In genomic region chr13:22423261-22423660, GRCh38 we compare ENCODE assay signal across 28 cellular contexts.
"Had no signal": no experiment of that assay in that cellular context is flagged by ENCODE, and none has a peak within 500 bp of the region (broad histone marks: within the 10 kb centered on the region; RNA-seq: fewer than 3 reads in every experiment).

No MANE protein-coding gene starts in this region.

- H3K9me3 ChIP-seq: stomach, suprapubic skin, testis, thoracic aorta, thyroid gland, tibial artery, tibial nerve, transverse colon, upper lobe of left lung, upper lobe of right lung, uterus, vagina had no signal

- H3K27ac ChIP-seq: stomach, suprapubic skin, testis, thoracic aorta, thyroid gland, tibial artery, tibial nerve, transverse colon, upper lobe of left lung, upper lobe of right lung, uterus, vagina had no signal

- H3K36me3 Mint-ChIP-seq: stimulated activated effector memory CD8-positive, alpha-beta T cell treated with anti-CD3 and anti-CD28 coated beads, Interleukin-12 subunit alpha, Interleukin-12 subunit beta, amount 100 ng/mL, for 72 hours; stimulated activated memory B cell treated with anti-CD40 and anti-IgM and Interleukin-4, amounts not matched to agents 10 μg/mL and 1 μg/mL and 100 μg/mL, for 72 hours; stimulated activated naive B cell treated with anti-CD40 and anti-IgM and Interleukin-4, amounts not matched to agents 10 μg/mL and 1 μg/mL and 100 μg/mL, for 72 hours; type B pancreatic cell had no signal

- H3K27ac Mint-ChIP-seq: stimulated activated effector memory CD8-positive, alpha-beta T cell treated with anti-CD3 and anti-CD28 coated beads, Interleukin-12 subunit alpha, Interleukin-12 subunit beta, amount 100 ng/mL, for 72 hours; stimulated activated memory B cell treated with anti-CD40 and anti-IgM and Interleukin-4, amounts not matched to agents 10 μg/mL and 1 μg/mL and 100 μg/mL, for 72 hours; stimulated activated naive B cell treated with anti-CD40 and anti-IgM and Interleukin-4, amounts not matched to agents 10 μg/mL and 1 μg/mL and 100 μg/mL, for 72 hours; stimulated activated naive CD8-positive, alpha-beta T cell treated with anti-CD3 and anti-CD28 coated beads, Interleukin-15, amount 100 ng/mL, for 72 hours; stimulated activated naive CD8-positive, alpha-beta T cell treated with anti-CD3 and anti-CD28 coated beads, Interleukin-15, Interleukin-2, amounts not matched to agents 100 ng/mL and 50 ng/mL, for 24 hours; type B pancreatic cell had no signal

- H3K4me1 ChIP-seq: stomach, suprapubic skin, testis, thyroid gland, tibial artery, tibial nerve, transverse colon, upper lobe of right lung, uterus, vagina had no signal

- H3K4me3 ChIP-seq: stomach, suprapubic skin, testis, thoracic aorta, thyroid gland, tibial artery, tibial nerve, transverse colon, upper lobe of left lung, upper lobe of right lung, uterus, vagina had no signal

- ATAC-seq: stimulated activated effector memory CD8-positive, alpha-beta T cell treated with anti-CD3 and anti-CD28 coated beads, Interleukin-12 subunit alpha, Interleukin-12 subunit beta, amount 100 ng/mL, for 72 hours; stimulated activated memory B cell treated with anti-CD40 and anti-IgM and Interleukin-4, amounts not matched to agents 10 μg/mL and 1 μg/mL and 100 μg/mL, for 72 hours; stimulated activated naive B cell treated with anti-CD40 and anti-IgM and Interleukin-4, amounts not matched to agents 10 μg/mL and 1 μg/mL and 100 μg/mL, for 72 hours; stimulated activated naive CD8-positive, alpha-beta T cell treated with anti-CD3 and anti-CD28 coated beads, Interleukin-15, amount 100 ng/mL, for 72 hours; stimulated activated naive CD8-positive, alpha-beta T cell treated with anti-CD3 and anti-CD28 coated beads, Interleukin-15, Interleukin-2, amounts not matched to agents 100 U/mL and 50 U/mL, for 24 hours; upper lobe of right lung had no signal

- DNase-seq: stimulated activated CD4-positive, alpha-beta T cell treated with anti-CD3 and anti-CD28 coated beads, Interleukin-2, amount 100 ng/mL, for 48 hours; stimulated activated CD4-positive, alpha-beta T cell treated with anti-CD3 and anti-CD28 coated beads, Interleukin-4, amount 100 ng/mL, for 1 hour; stimulated activated CD4-positive, alpha-beta T cell treated with anti-CD3 and anti-CD28 coated beads, Interleukin-4, amount 100 ng/mL, for 24 hours; stimulated activated CD4-positive, alpha-beta T cell treated with anti-CD3 and anti-CD28 coated beads, Interleukin-4, amount 100 ng/mL, for 4 hours; stimulated activated CD8-positive, alpha-beta memory T cell treated with anti-CD3 and anti-CD28 coated beads, Interleukin-4, amount 100 ng/mL, for 48 hours; stimulated activated naive B cell treated with anti-CD40 and anti-IgM and Interleukin-4, amounts not matched to agents 10 μg/mL and 1 μg/mL and 100 μg/mL, for 72 hours; stimulated activated naive CD4-positive, alpha-beta T cell; stimulated activated naive CD4-positive, alpha-beta T cell treated with Interleukin-2 at 50 U/mL for 16 hours; stimulated activated naive CD8-positive, alpha-beta T cell treated with anti-CD3 and anti-CD28 coated beads, Interleukin-15, amount 100 ng/mL, for 72 hours; stimulated activated naive CD8-positive, alpha-beta T cell treated with anti-CD3 and anti-CD28 coated beads, Interleukin-15, Interleukin-2, amounts not matched to agents 100 U/mL and 50 U/mL, for 24 hours; stomach; substantia nigra; testis; thyroid gland; tibial artery; transverse colon; trophoblast cell; upper lobe of left lung; upper lobe of right lung; uterus had no signal

- H3K36me3 ChIP-seq: stomach, suprapubic skin, thoracic aorta, thyroid gland, tibial artery, tibial nerve, transverse colon, upper lobe of left lung, upper lobe of right lung, vagina had no signal

- H3K4me3 Mint-ChIP-seq: stimulated activated effector memory CD8-positive, alpha-beta T cell treated with anti-CD3 and anti-CD28 coated beads, Interleukin-12 subunit alpha, Interleukin-12 subunit beta, amount 100 ng/mL, for 72 hours; stimulated activated memory B cell treated with anti-CD40 and anti-IgM and Interleukin-4, amounts not matched to agents 10 μg/mL and 1 μg/mL and 100 μg/mL, for 72 hours; stimulated activated naive B cell treated with anti-CD40 and anti-IgM and Interleukin-4, amounts not matched to agents 10 μg/mL and 1 μg/mL and 100 μg/mL, for 72 hours; stimulated activated naive CD8-positive, alpha-beta T cell treated with anti-CD3 and anti-CD28 coated beads, Interleukin-15, amount 100 ng/mL, for 72 hours; stimulated activated naive CD8-positive, alpha-beta T cell treated with anti-CD3 and anti-CD28 coated beads, Interleukin-15, Interleukin-2, amounts not matched to agents 100 ng/mL and 50 ng/mL, for 24 hours; type B pancreatic cell had no signal

- H3K4me1 Mint-ChIP-seq: stimulated activated effector memory CD8-positive, alpha-beta T cell treated with anti-CD3 and anti-CD28 coated beads, Interleukin-12 subunit alpha, Interleukin-12 subunit beta, amount 100 ng/mL, for 72 hours; stimulated activated memory B cell treated with anti-CD40 and anti-IgM and Interleukin-4, amounts not matched to agents 10 μg/mL and 1 μg/mL and 100 μg/mL, for 72 hours; stimulated activated naive B cell treated with anti-CD40 and anti-IgM and Interleukin-4, amounts not matched to agents 10 μg/mL and 1 μg/mL and 100 μg/mL, for 72 hours; stimulated activated naive CD8-positive, alpha-beta T cell treated with anti-CD3 and anti-CD28 coated beads, Interleukin-15, amount 100 ng/mL, for 72 hours had no signal

- H3K27me3 Mint-ChIP-seq: stimulated activated memory B cell treated with anti-CD40 and anti-IgM and Interleukin-4, amounts not matched to agents 10 μg/mL and 1 μg/mL and 100 μg/mL, for 72 hours; stimulated activated naive B cell treated with anti-CD40 and anti-IgM and Interleukin-4, amounts not matched to agents 10 μg/mL and 1 μg/mL and 100 μg/mL, for 72 hours; stimulated activated naive CD8-positive, alpha-beta T cell treated with anti-CD3 and anti-CD28 coated beads, Interleukin-15, amount 100 ng/mL, for 72 hours; stimulated activated naive CD8-positive, alpha-beta T cell treated with anti-CD3 and anti-CD28 coated beads, Interleukin-15, Interleukin-2, amounts not matched to agents 100 ng/mL and 50 ng/mL, for 24 hours; type B pancreatic cell had no signal

- H3K27me3 ChIP-seq: stomach, suprapubic skin, testis, thyroid gland, tibial artery, tibial nerve, transverse colon, upper lobe of left lung, upper lobe of right lung, uterus, vagina had no signal

- H3K9me3 Mint-ChIP-seq: stimulated activated memory B cell treated with anti-CD40 and anti-IgM and Interleukin-4, amounts not matched to agents 10 μg/mL and 1 μg/mL and 100 μg/mL, for 72 hours; type B pancreatic cell had no signal
